Comparison of ENCODE assay signal across 17 cellular contexts in the genomic region with DNA sequence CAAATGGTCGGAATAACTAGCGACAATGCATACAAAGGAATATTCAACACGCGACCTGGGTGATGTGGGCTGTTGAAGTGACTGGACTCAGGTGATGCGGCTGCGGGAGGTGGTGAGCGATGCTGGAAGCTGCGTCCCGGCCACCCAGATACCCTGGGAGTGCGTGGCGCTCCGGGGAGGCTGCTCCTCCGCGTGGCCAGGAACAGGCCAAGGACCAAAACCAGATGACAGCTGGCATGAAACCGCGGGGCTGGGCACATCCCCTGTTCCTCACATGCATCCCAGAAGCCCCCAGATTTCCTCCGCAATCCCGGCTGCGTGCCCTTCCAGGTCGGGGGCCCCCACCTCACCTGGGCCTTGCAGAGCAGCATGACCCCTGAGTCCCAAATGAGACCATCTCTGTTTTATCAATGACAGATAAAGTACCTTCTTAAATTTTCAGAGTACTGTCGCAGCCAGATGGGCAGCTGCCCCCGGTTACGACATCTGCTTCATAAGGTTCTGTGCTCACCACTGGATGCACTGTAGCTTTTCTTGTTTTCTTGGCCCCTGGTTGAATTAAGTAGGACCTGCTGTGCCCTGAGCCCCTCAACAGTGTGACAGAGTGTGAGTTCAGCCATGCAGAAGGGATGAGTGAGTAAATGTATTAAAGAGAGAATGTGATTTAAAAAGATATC.
DNase-seq lines count a peak whose midpoint lies in the region; ATAC-seq, FAIRE-seq and TF ChIP-seq lines count a peak whose summit lies in the region.
"Had no signal": no experiment of that assay in that cellular context is flagged by ENCODE, and none has a peak within 500 bp of the region (broad histone marks: within the 10 kb centered on the region; RNA-seq: fewer than 3 reads in every experiment).

No MANE protein-coding gene starts in this region.

- H3K9me1 ChIP-seq in K562 (ENCODE audit: control insufficient read depth, insufficient read depth, low read length), result no peaks in the 10 kb centered on the region

- DNase-seq in NCI-H2171 treated with DMSO at 0.1 percent for 48 hours (lab: John Stamatoyannopoulos, UW), result peak; percentile 27
- no peak for DNase-seq in NCI-H2171 (lab: John Stamatoyannopoulos, UW)
- DNase-seq in DMS 273 (lab: John Stamatoyannopoulos, UW; ENCODE audit: unreplicated experiment), result peak; percentile 65
- no peak for DNase-seq in K562 (ENCODE audit: extremely low read depth in 1 of 4, low spot score in 3 of 4)
- DNase-seq in neuronal stem cell (ENCODE audit: low spot score), result no peak
- DNase-seq in left lung, result no peak
- DNase-seq in NCI-H345 treated with DMSO at 0.1 percent for 48 hours (lab: John Stamatoyannopoulos, UW; ENCODE audit: unreplicated experiment), result no peak
- no peak for DNase-seq in activated T-helper 1 cell treated with anti-CD3 and anti-CD28 coated beads, Interleukin-12 subunit alpha, Interleukin-12 subunit beta, Interleukin-2, Interleukin-4 antibody, amounts not matched to agents 30 ng/mL and 10 ng/mL and 1 ng/mL, durations not matched to agents 14 hours and 24 hours and 36 hours (ENCODE audit: low spot score)
- DNase-seq: 8988T; AML-193; CD4-positive, CD25-positive, alpha-beta regulatory T cell; DND-41; GDM1 had no signal

- no peaks in the 10 kb centered on the region for H3K9me3 ChIP-seq in K562 (replicated peaks; ENCODE audit: control insufficient read depth, insufficient read depth, low read depth, low read length)
- H3K9me3 ChIP-seq in neuronal stem cell (replicated peaks in 1 of 2; ENCODE audit: control insufficient read depth in 2 of 2, insufficient read depth in 1 of 2, low read depth in 1 of 2, low read length in 2 of 2), result peaks cover 0 to 2% of the 10 kb centered on the region in 2 donors
- peaks cover 0 to 4% of the 10 kb centered on the region in 2 donors for H3K9me3 ChIP-seq in left lung
- H3K9me3 ChIP-seq: HAP-1 had no signal

- H2BK120ac ChIP-seq in neuronal stem cell (ENCODE audit: low read depth, low read length), result no peak overlapping the region

- no peak overlapping the region for H3K9ac ChIP-seq in K562 (ENCODE audit: insufficient read depth in 1 of 2, low read depth in 2 of 2, low read length in 2 of 2)
- H3K9ac ChIP-seq in neuronal stem cell (ENCODE audit: low read depth, low read length, poor library complexity), result no peak overlapping the region
- H3K9ac ChIP-seq: BLaER1 treated with 17β-estradiol and CSF1 and Interleukin-3, amounts not matched to agents 10 nM and 100 nM had no signal

- no peak for FAIRE-seq in K562 (lab: Jason Lieb, UNC)
- FAIRE-seq: GM12892, H1 had no signal

- ATAC-seq in K562 (no peak), left lung (no peak)

- no peak overlapping the region for H3K27ac ChIP-seq in K562 (ENCODE audit: extremely low read depth, low read depth, low read length)
- H3K27ac ChIP-seq in neuronal stem cell (replicated peaks; ENCODE audit: low read length), result no peak overlapping the region
- H3K27ac ChIP-seq in left lung, result no peak overlapping the region
- H3K27ac ChIP-seq: BLaER1 treated with 17β-estradiol and CSF1 and Interleukin-3, amounts not matched to agents 10 nM and 100 nM had no signal

- no peaks in the 10 kb centered on the region for H3K4me1 Mint-ChIP-seq in activated T-helper 1 cell treated with anti-CD3 and anti-CD28 coated beads, Interleukin-12 subunit alpha, Interleukin-12 subunit beta, Interleukin-2, Interleukin-4 antibody, amounts not matched to agents 30 ng/mL and 10 ng/mL and 1 ng/mL, durations not matched to agents 14 hours and 24 hours and 36 hours (ENCODE audit: low read depth)
- H3K4me1 Mint-ChIP-seq: CD4-positive, CD25-positive, alpha-beta regulatory T cell had no signal

- TF ChIP-seq CTCF in K562 (IDR thresholded peaks at IDR 0.05 in 2 of 3, conservative IDR thresholded peaks at IDR 0.05 in 1 of 3; ENCODE audit: insufficient read depth in 2 of 3, low read depth in 1 of 3, low read length in 3 of 3), result no peak
- TF ChIP-seq CTCF in left lung (IDR thresholded peaks at IDR 0.05), result no peak

- peaks cover 10% of the 10 kb centered on the region for H3K9me3 Mint-ChIP-seq in activated T-helper 1 cell treated with anti-CD3 and anti-CD28 coated beads, Interleukin-12 subunit alpha, Interleukin-12 subunit beta, Interleukin-2, Interleukin-4 antibody, amounts not matched to agents 30 ng/mL and 10 ng/mL and 1 ng/mL, durations not matched to agents 14 hours and 24 hours and 36 hours

- no peak overlapping the region for H2BK15ac ChIP-seq in neuronal stem cell (ENCODE audit: low read length)

- no peak for TF ChIP-seq RAD21 in K562 (CRISPR knock-in tag; conservative IDR thresholded peaks at IDR 0.05 in 1 of 2, IDR thresholded peaks at IDR 0.05 in 1 of 2)

- no peak overlapping the region for H2BK12ac ChIP-seq in neuronal stem cell (ENCODE audit: low read length)

- intact Hi-C loops in K562 (cut with micrococcal nuclease) (no loop called here), left lung (cut with DNase I) (no loop called here)
- intact Hi-C loops in activated T-helper 1 cell treated with anti-CD3 and anti-CD28 coated beads, Interleukin-12 subunit alpha, Interleukin-12 subunit beta, Interleukin-2, Interleukin-4 antibody, amounts not matched to agents 30 ng/mL and 10 ng/mL and 1 ng/mL, durations not matched to agents 14 hours and 24 hours and 36 hours (cut with micrococcal nuclease), result no loop called here

- H3K23ac ChIP-seq in neuronal stem cell (ENCODE audit: low read depth, low read length, poor library complexity), result peak overlapping the region; percentile 53

- H3K79me1 ChIP-seq in neuronal stem cell (ENCODE audit: low read depth, low read length), result no peaks in the 10 kb centered on the region

- peak overlapping the region; percentile 80 for H3K18ac ChIP-seq in neuronal stem cell (ENCODE audit: low read length)

- no peaks in the 10 kb centered on the region for H3K36me3 Mint-ChIP-seq in activated T-helper 1 cell treated with anti-CD3 and anti-CD28 coated beads, Interleukin-12 subunit alpha, Interleukin-12 subunit beta, Interleukin-2, Interleukin-4 antibody, amounts not matched to agents 30 ng/mL and 10 ng/mL and 1 ng/mL, durations not matched to agents 14 hours and 24 hours and 36 hours (ENCODE audit: low read depth)
- H3K36me3 Mint-ChIP-seq: CD4-positive, CD25-positive, alpha-beta regulatory T cell had no signal

- no peak for TF ChIP-seq EP300 in K562 (IDR thresholded peaks at IDR 0.05; ENCODE audit: low read length)

- no peak overlapping the region for H4K91ac ChIP-seq in neuronal stem cell (ENCODE audit: low read depth, low read length, poor library complexity)

- H4K20me1 ChIP-seq in K562 (replicated peaks; ENCODE audit: control insufficient read depth, insufficient read depth, low read length), result no peaks in the 10 kb centered on the region
- H4K20me1 ChIP-seq: BLaER1 treated with 17β-estradiol and CSF1 and Interleukin-3, amounts not matched to agents 10 nM and 100 nM had no signal

- H3K27me3 ChIP-seq in K562 (ENCODE audit: control insufficient read depth in 2 of 2, insufficient read depth in 2 of 2, low read length in 2 of 2), result no peaks in the 10 kb centered on the region
- H3K27me3 ChIP-seq in neuronal stem cell (ENCODE audit: control insufficient read depth in 3 of 3, insufficient read depth in 3 of 3, low read depth in 1 of 3, low read length in 3 of 3), result no peaks in the 10 kb centered on the region
- no peaks in the 10 kb centered on the region for H3K27me3 ChIP-seq in left lung
- H3K27me3 ChIP-seq: BLaER1 treated with 17β-estradiol and CSF1 and Interleukin-3, amounts not matched to agents 10 nM and 100 nM had no signal

- H3K4me2 ChIP-seq in K562 (ENCODE audit: insufficient read depth, low read length) (no peak overlapping the region), neuronal stem cell (ENCODE audit: insufficient read depth, low read length, poor library complexity, severe bottlenecking) (no peak overlapping the region)

- BruUV-seq in K562 (replicated peaks; lab: Mats Ljungman, UMichigan), result no TSS peak

- H3K4me3 ChIP-seq in K562, result no peak overlapping the region
- no peak overlapping the region for H3K4me3 ChIP-seq in neuronal stem cell (ENCODE audit: low read length in 2 of 2)
- H3K4me3 ChIP-seq in left lung, result no peak overlapping the region
- H3K4me3 ChIP-seq: BLaER1 treated with 17β-estradiol and CSF1 and Interleukin-3, amounts not matched to agents 10 nM and 100 nM; HAP-1 had no signal

- H2AK5ac ChIP-seq in neuronal stem cell (ENCODE audit: low read depth, low read length), result peak overlapping the region; percentile 18

- no peaks in the 10 kb centered on the region; the same call in 2 of the 3 replicates for H3K79me2 ChIP-seq in K562 (ENCODE audit: control insufficient read depth, insufficient read depth, low read length)

- no peaks in the 10 kb centered on the region for H3K27me3 Mint-ChIP-seq in activated T-helper 1 cell treated with anti-CD3 and anti-CD28 coated beads, Interleukin-12 subunit alpha, Interleukin-12 subunit beta, Interleukin-2, Interleukin-4 antibody, amounts not matched to agents 30 ng/mL and 10 ng/mL and 1 ng/mL, durations not matched to agents 14 hours and 24 hours and 36 hours (ENCODE audit: insufficient read depth)
- H3K27me3 Mint-ChIP-seq: CD4-positive, CD25-positive, alpha-beta regulatory T cell had no signal

- H2AFZ ChIP-seq in K562 (ENCODE audit: low read depth, low read length) (no peak overlapping the region), neuronal stem cell (ENCODE audit: low read length) (no peak overlapping the region)

- no peak overlapping the region for H3K4me3 Mint-ChIP-seq in activated T-helper 1 cell treated with anti-CD3 and anti-CD28 coated beads, Interleukin-12 subunit alpha, Interleukin-12 subunit beta, Interleukin-2, Interleukin-4 antibody, amounts not matched to agents 30 ng/mL and 10 ng/mL and 1 ng/mL, durations not matched to agents 14 hours and 24 hours and 36 hours
- H3K4me3 Mint-ChIP-seq: CD4-positive, CD25-positive, alpha-beta regulatory T cell had no signal

- TF ChIP-seq POLR2A in K562 (conservative IDR thresholded peaks at IDR 0.05), result no peak

- H3K27ac Mint-ChIP-seq in activated T-helper 1 cell treated with anti-CD3 and anti-CD28 coated beads, Interleukin-12 subunit alpha, Interleukin-12 subunit beta, Interleukin-2, Interleukin-4 antibody, amounts not matched to agents 30 ng/mL and 10 ng/mL and 1 ng/mL, durations not matched to agents 14 hours and 24 hours and 36 hours, result no peak overlapping the region
- H3K27ac Mint-ChIP-seq: CD4-positive, CD25-positive, alpha-beta regulatory T cell had no signal

- peak overlapping the region; percentile 83 for H3K14ac ChIP-seq in neuronal stem cell (ENCODE audit: low read length)

- in situ Hi-C loops in K562 (cut with MboI), result no loop called here

- H4K8ac ChIP-seq in neuronal stem cell (ENCODE audit: low read depth, low read length), result no peak overlapping the region

- no peak overlapping the region for H3K4ac ChIP-seq in neuronal stem cell (ENCODE audit: low read length)

- H3K36me3 ChIP-seq in K562 (ENCODE audit: control insufficient read depth, insufficient read depth, low read length) (no peaks in the 10 kb centered on the region), neuronal stem cell (replicated peaks in 1 of 2; ENCODE audit: control insufficient read depth in 2 of 2, insufficient read depth in 2 of 2, low read length in 2 of 2) (no peaks in the 10 kb centered on the region), left lung (no peaks in the 10 kb centered on the region)
- H3K36me3 ChIP-seq: BLaER1 treated with 17β-estradiol and CSF1 and Interleukin-3, amounts not matched to agents 10 nM and 100 nM; HAP-1 had no signal

- no peak overlapping the region for H2BK5ac ChIP-seq in neuronal stem cell (ENCODE audit: low read length)

- POLR2A ChIA-PET in K562 (lab: Yijun Ruan, JAX), result no interaction called here

- WGBS in K562 (ENCODE audit: insufficient coverage, low coverage, missing lambda C conversion rate), result 65% methylated on average over 17 of the region's 23 CpGs
- no CpG with 5 or more reads among the region's 23 CpGs for WGBS in neuronal stem cell (ENCODE audit: extremely low coverage in 2 of 2, insufficient read length in 2 of 2, insufficient replicate concordance in 1 of 2), 2 donors

- peaks cover 0 to 5% of the 10 kb centered on the region in 2 experiments; a peak in 2 of 5 replicates for H3K4me1 ChIP-seq in K562 (replicated peaks in 1 of 2; ENCODE audit: control insufficient read depth in 2 of 2, insufficient read depth in 2 of 2, low read length in 2 of 2)
- peaks cover 0 to 8% of the 10 kb centered on the region in 2 donors for H3K4me1 ChIP-seq in neuronal stem cell (ENCODE audit: control insufficient read depth in 2 of 2, insufficient read depth in 1 of 2, low read depth in 1 of 2, low read length in 2 of 2)
- no peaks in the 10 kb centered on the region for H3K4me1 ChIP-seq in left lung
- H3K4me1 ChIP-seq: HAP-1 had no signal

- CTCF ChIA-PET in K562 (lab: Yijun Ruan, JAX; ENCODE audit: low intra/inter-chr PET ratio), result no interaction called here

Comparison
In these comparisons a context has a peak if more than half of its experiments do, and no peak if none do; other contexts are left out.
1. DNase-seq: peak in NCI-H2171 treated with DMSO at 0.1 percent for 48 hours (single experiment) and DMS 273 (single experiment); none in NCI-H2171 (single experiment), K562 (0 of 4), neuronal stem cell (single experiment), left lung (0 of 2), NCI-H345 treated with DMSO at 0.1 percent for 48 hours (single experiment) and activated T-helper 1 cell treated with anti-CD3 and anti-CD28 coated beads, Interleukin-12 subunit alpha, Interleukin-12 subunit beta, Interleukin-2, Interleukin-4 antibody, amounts not matched to agents 30 ng/mL and 10 ng/mL and 1 ng/mL, durations not matched to agents 14 hours and 24 hours and 36 hours (single experiment).